Comparison of ENCODE assay signal across 8 cellular contexts in the genomic region with DNA sequence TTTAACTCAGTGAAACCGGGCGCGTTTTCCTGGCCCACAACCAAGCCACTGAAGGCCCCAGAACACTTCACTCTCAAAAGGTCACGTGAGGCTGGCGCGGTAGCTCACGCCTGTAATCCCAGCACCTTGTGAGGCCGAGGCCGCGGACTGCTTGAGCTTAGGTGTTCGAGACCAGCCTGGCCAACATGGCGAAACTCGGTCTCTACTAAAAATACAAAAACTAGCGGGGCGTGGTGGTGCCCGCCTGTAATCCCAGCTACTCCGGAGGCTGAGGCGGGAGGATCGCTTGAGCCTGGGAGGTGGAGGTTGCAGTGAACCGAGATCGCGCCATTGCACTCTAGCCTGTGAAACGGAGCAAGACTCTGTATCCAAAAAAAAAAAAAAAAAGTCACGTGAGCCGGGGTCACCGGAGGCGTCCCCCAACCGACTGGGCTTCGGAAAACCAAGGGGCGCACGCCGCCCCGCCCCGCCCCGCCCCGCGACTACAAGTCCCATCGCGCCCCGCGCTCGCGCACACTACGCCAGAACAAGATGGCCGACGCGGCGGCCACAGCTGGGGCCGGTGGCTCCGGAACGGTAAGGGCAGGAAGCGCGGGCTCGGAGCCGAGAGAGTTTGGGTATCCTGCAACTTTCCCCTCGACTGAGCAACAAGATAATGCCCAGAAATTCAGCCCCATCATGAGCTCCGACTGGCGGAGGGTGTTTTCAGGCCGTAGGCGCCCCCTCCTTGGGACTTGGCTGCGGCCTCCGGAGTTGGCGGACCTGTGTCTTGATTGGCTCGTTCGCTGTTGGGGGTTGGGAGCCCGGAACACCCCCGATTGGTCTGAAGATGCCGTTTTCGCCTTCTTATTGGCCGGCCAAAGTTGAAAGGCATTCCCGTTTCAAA. TPM values are rescaled to one million over a fixed set of nuclear protein-coding genes. Genes with fewer than 3 reads are reported as not detected.
DNase-seq lines count a peak whose midpoint lies in the region; ATAC-seq and FAIRE-seq lines count a peak whose summit lies in the region.

A gene with protein sequence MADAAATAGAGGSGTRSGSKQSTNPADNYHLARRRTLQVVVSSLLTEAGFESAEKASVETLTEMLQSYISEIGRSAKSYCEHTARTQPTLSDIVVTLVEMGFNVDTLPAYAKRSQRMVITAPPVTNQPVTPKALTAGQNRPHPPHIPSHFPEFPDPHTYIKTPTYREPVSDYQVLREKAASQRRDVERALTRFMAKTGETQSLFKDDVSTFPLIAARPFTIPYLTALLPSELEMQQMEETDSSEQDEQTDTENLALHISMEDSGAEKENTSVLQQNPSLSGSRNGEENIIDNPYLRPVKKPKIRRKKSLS (plus strand): TSS at position 514 of the 886 bp plus-strand sequence. CDS start 18 bp downstream, at position 532.

- intact Hi-C loops in left ventricle myocardium superior (cut with micrococcal nuclease) = no loop called here

- peak within 1 kb of the TSS; percentile 95 for H3K27ac Mint-ChIP-seq in T-helper 17 cell

- no peaks in the 10 kb centered on the region for H3K36me3 Mint-ChIP-seq in T-helper 17 cell (ENCODE audit: low read depth)

- H3K27ac ChIP-seq in angular gyrus (ENCODE audit: low read depth, low read length) = peak within 1 kb of the TSS; percentile 92

- ATAC-seq in GM18498 (IDR thresholded peaks at IDR 0.05; ENCODE audit: unreplicated experiment) = peak; percentile 77
- ATAC-seq in HG02938 (IDR thresholded peaks at IDR 0.05; ENCODE audit: unreplicated experiment) = peak; percentile 84
- ATAC-seq in T-helper 17 cell = peak; percentile 75
- ATAC-seq in left ventricle myocardium superior = peak; percentile 77

- DNase-seq in NCI-H187 (lab: John Stamatoyannopoulos, UW) = peak; percentile 69 to 95
- peak; percentile 73 to 83 (median 82) for DNase-seq in T-helper 17 cell
- DNase-seq in left ventricle myocardium superior = peak; percentile 96
- peak; percentile 69 for DNase-seq in pulmonary artery endothelial cell (ENCODE audit: low read depth, low spot score)
- peak; percentile 96 for DNase-seq in urothelium cell line (ENCODE audit: low spot score)

- peak within 1 kb of the TSS; percentile 96 for H3K4me3 Mint-ChIP-seq in T-helper 17 cell

- H3K27me3 Mint-ChIP-seq in T-helper 17 cell = no peaks in the 10 kb centered on the region

- FAIRE-seq in urothelium cell line (lab: Jason Lieb, UNC) = no peak

- H3K4me1 Mint-ChIP-seq in T-helper 17 cell = peaks cover 49% of the 10 kb centered on the region

- H3K9me3 ChIP-seq in T-helper 17 cell (ENCODE audit: control insufficient read depth, low read length, poor library complexity, severe bottlenecking) = no peaks in the 10 kb centered on the region

RNA-seq across cellular contexts. Expression of the gene that starts here (rescaled TPM):
- total RNA-seq in T-helper 17 cell (10 to 100 TPM; 28.7 to 35.3 TPM), left ventricle myocardium superior (32.2 TPM), pulmonary artery endothelial cell (16.3 and 37.0 TPM in 2 replicates)

Comparison
In these comparisons a context has a peak if more than half of its experiments do, and no peak if none do; other contexts are left out.
1. Peak in every context shown above with its lines: DNase-seq, ATAC-seq and H3K27ac ChIP-seq.